In genomic region chr9:94168203-94169000, GRCh38 we compare ENCODE assay signal across 8 cellular contexts.
DNase-seq lines count a peak whose midpoint lies in the region; ATAC-seq and TF ChIP-seq lines count a peak whose summit lies in the region.

No MANE protein-coding gene starts in this region.

- no peaks in the 10 kb centered on the region for H3K9me3 Mint-ChIP-seq in activated T-cell treated with anti-CD3 and anti-CD28 coated beads, Interleukin-2, amount 50 U/mL, for 72 hours
- no peaks in the 10 kb centered on the region for H3K9me3 Mint-ChIP-seq in type B pancreatic cell

- TF ChIP-seq CTCF in liver (IDR thresholded peaks at IDR 0.05; ENCODE audit: low read depth, low read length, missing input control) = no peak
- no peak for TF ChIP-seq CTCF in type B pancreatic cell (conservative IDR thresholded peaks at IDR 0.05)

- H3K4me1 ChIP-seq in adipocyte (ENCODE audit: control insufficient read depth, insufficient read depth, low read length) = peaks cover 51% of the 10 kb centered on the region
- peaks cover 7 to 40% (median 32%) of the 10 kb centered on the region in 4 donors for H3K4me1 ChIP-seq in liver (ENCODE audit: control insufficient read depth in 4 of 4, insufficient read depth in 4 of 4, low read length in 3 of 4)

- H3K9me3 ChIP-seq in adipocyte (ENCODE audit: control insufficient read depth, low read length) (no peaks in the 10 kb centered on the region), liver (ENCODE audit: control insufficient read depth in 4 of 4, low read length in 3 of 4) (no peaks in the 10 kb centered on the region)

- H3K9ac ChIP-seq in adipocyte (ENCODE audit: low read length) (peak overlapping the region; percentile 92), liver (ENCODE audit: low read depth in 1 of 2, low read length in 2 of 2) (peak overlapping the region; percentile 55 to 92)

- no peak for ATAC-seq in activated T-cell treated with anti-CD3 and anti-CD28 coated beads, Interleukin-2, amount 50 U/mL, for 72 hours (replicated peaks in 1 of 2)
- ATAC-seq in HG03520 (IDR thresholded peaks at IDR 0.05; ENCODE audit: unreplicated experiment) = no peak

- H3K27ac ChIP-seq in liver (ENCODE audit: low read depth in 1 of 2, low read length in 2 of 2) = peak overlapping the region; percentile 64 to 80

- no peaks in the 10 kb centered on the region for H3K27me3 ChIP-seq in adipocyte (replicated peaks; ENCODE audit: control insufficient read depth, insufficient read depth, low read length)
- H3K27me3 ChIP-seq in liver (ENCODE audit: control insufficient read depth in 4 of 4, insufficient read depth in 4 of 4, low read length in 3 of 4) = no peaks in the 10 kb centered on the region

- peak overlapping the region; percentile 84 to 97 for H3K4me3 Mint-ChIP-seq in activated T-cell treated with anti-CD3 and anti-CD28 coated beads, Interleukin-2, amount 50 U/mL, for 72 hours
- peak overlapping the region; percentile 95 for H3K4me3 Mint-ChIP-seq in type B pancreatic cell

- DNase-seq in activated T-cell treated with anti-CD3 and anti-CD28 coated beads, Interleukin-2, amount 50 U/mL, for 72 hours = no peak
- DNase-seq in activated T-cell treated with anti-CD3 and anti-CD28 coated beads, Interleukin-2, amount 50 U/mL, for 48 hours = no peak
- DNase-seq in adipocyte (ENCODE audit: low read depth) (peak; percentile 35), type B pancreatic cell (ENCODE audit: extremely low spot score, unreplicated experiment) (no peak), SIG-M5 treated with dmso at 0.1 percent for 504 hours (lab: John Stamatoyannopoulos, UW; ENCODE audit: unreplicated experiment) (no peak)
- no peak for DNase-seq in stimulated activated CD4-positive, alpha-beta T cell treated with anti-CD3 and anti-CD28 coated beads, Interleukin-4, amount 100 ng/mL, for 24 hours

- peaks cover 6% of the 10 kb centered on the region for H3K36me3 ChIP-seq in adipocyte (ENCODE audit: control insufficient read depth, insufficient read depth, low read length, severe bottlenecking)
- H3K36me3 ChIP-seq in liver (ENCODE audit: control insufficient read depth in 4 of 4, insufficient read depth in 3 of 4, low read depth in 1 of 4, low read length in 3 of 4) = peaks cover 0 to 2% (median under 1%) of the 10 kb centered on the region in 4 donors

- H3K27me3 Mint-ChIP-seq in activated T-cell treated with anti-CD3 and anti-CD28 coated beads, Interleukin-2, amount 50 U/mL, for 72 hours (ENCODE audit: low read depth) = no peaks in the 10 kb centered on the region
- H3K27me3 Mint-ChIP-seq in type B pancreatic cell = no peaks in the 10 kb centered on the region

- 13% methylated on average over 10 of the region's 10 CpGs for WGBS in liver

- H3K4me3 ChIP-seq in adipocyte (ENCODE audit: low read length) = peak overlapping the region; percentile 92
- peak overlapping the region; percentile 70 to 99 (median 80) for H3K4me3 ChIP-seq in liver (ENCODE audit: low read depth in 1 of 3, low read length in 3 of 3)

- peak overlapping the region; percentile 95 for H3K27ac Mint-ChIP-seq in activated T-cell treated with anti-CD3 and anti-CD28 coated beads, Interleukin-2, amount 50 U/mL, for 72 hours
- H3K27ac Mint-ChIP-seq in type B pancreatic cell = peak overlapping the region; percentile 94

- H3K36me3 Mint-ChIP-seq in activated T-cell treated with anti-CD3 and anti-CD28 coated beads, Interleukin-2, amount 50 U/mL, for 72 hours (ENCODE audit: insufficient read depth in 2 of 2) = peaks cover 0 to 14% of the 10 kb centered on the region in 2 donors
- peaks cover 16% of the 10 kb centered on the region for H3K36me3 Mint-ChIP-seq in type B pancreatic cell

- TF ChIP-seq RAD21 in liver (IDR thresholded peaks at IDR 0.05) = no peak

- peaks cover 77% of the 10 kb centered on the region for H3K4me1 Mint-ChIP-seq in activated T-cell treated with anti-CD3 and anti-CD28 coated beads, Interleukin-2, amount 50 U/mL, for 72 hours (ENCODE audit: low read depth)
- H3K4me1 Mint-ChIP-seq in type B pancreatic cell (ENCODE audit: unreplicated experiment) = peaks cover 37% of the 10 kb centered on the region

TF ChIP-seq in liver, 16 proteins besides CTCF, POLR2A, EP300 and RAD21:
- TF ChIP-seq RXRA (IDR thresholded peaks at IDR 0.05) (peak in 1 of 2 donors; percentile 11), FOXA1 (IDR thresholded peaks at IDR 0.05) (no peak), GABPA (IDR thresholded peaks at IDR 0.05 in 1 of 2, conservative IDR thresholded peaks at IDR 0.05 in 1 of 2) (no peak), TAF1 (conservative IDR thresholded peaks at IDR 0.05) (no peak), HNF4A (conservative IDR thresholded peaks at IDR 0.05) (peak; percentile 13 to 49)
TF ChIP-seq in liver: peak in this region for 2.
